ENCODE assay signal across 10 cellular contexts in the genomic region with DNA sequence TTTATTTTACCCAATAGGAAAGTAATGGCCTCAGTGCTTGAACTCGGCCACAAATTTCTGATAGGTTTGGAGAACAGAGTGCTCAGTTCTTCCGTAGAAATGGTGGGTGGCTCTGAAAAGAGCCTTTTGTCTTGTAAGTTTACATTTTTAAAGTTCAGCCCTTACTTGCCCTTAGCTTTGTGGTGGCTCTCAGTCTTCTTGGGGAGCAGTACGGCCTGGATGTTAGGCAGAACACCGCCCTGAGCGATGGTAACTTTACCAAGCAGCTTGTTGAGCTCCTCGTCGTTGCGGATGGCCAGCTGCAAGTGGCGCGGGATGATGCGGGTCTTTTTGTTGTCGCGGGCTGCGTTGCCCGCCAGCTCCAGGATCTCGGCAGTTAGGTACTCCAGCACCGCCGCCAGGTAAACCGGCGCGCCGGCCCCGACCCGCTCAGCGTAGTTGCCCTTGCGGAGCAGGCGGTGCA. TPM values are rescaled to one million over a fixed set of nuclear protein-coding genes. Genes with fewer than 3 reads are reported as not detected.
DNase-seq lines count a peak whose midpoint lies in the region; ATAC-seq and TF ChIP-seq lines count a peak whose summit lies in the region.
"Had no signal": no experiment of that assay in that cellular context is flagged by ENCODE, and none has a peak within 500 bp of the region (broad histone marks: within the 10 kb centered on the region; RNA-seq: fewer than 3 reads in every experiment).

No MANE protein-coding gene starts in this region.

- peak overlapping the region; percentile 83 for H3K4me3 ChIP-seq in WERI-Rb-1 (ENCODE audit: low read depth, low read length)
- peak overlapping the region; percentile 75 for H3K4me3 ChIP-seq in iPS-20b (ENCODE audit: low read length)
- peak overlapping the region; percentile 85 for H3K4me3 ChIP-seq in thoracic aorta

- H3K9me3 ChIP-seq in WERI-Rb-1 (ENCODE audit: severe bottlenecking) (no peaks in the 10 kb centered on the region), iPS-20b (ENCODE audit: insufficient read depth, low read depth, low read length) (no peaks in the 10 kb centered on the region), thoracic aorta (no peaks in the 10 kb centered on the region)

- TF ChIP-seq CTCF in WERI-Rb-1 (IDR thresholded peaks at IDR 0.05; ENCODE audit: low read depth, low read length) (no peak), thoracic aorta (IDR thresholded peaks at IDR 0.05) (no peak)

- H3K4me1 ChIP-seq in iPS-20b (ENCODE audit: insufficient read depth, low read length) (peaks cover 15% of the 10 kb centered on the region), thoracic aorta (ENCODE audit: control insufficient read depth in 1 of 2, low read depth in 2 of 2) (peaks cover 0 to 28% of the 10 kb centered on the region in 2 donors)

- H3K27ac Mint-ChIP-seq in activated naive CD4-positive, alpha-beta T cell treated with anti-CD3 and anti-CD28 coated beads, Interleukin-2, amount 50 U/mL, for 72 hours: no peak overlapping the region

- H3K9me3 Mint-ChIP-seq in activated naive CD4-positive, alpha-beta T cell treated with anti-CD3 and anti-CD28 coated beads, Interleukin-2, amount 50 U/mL, for 72 hours: no peaks in the 10 kb centered on the region

- DNase-seq in activated CD8-positive, alpha-beta memory T cell treated with anti-CD3 and anti-CD28 coated beads for 24 hours: peak; percentile 94
- no peak for DNase-seq in activated CD8-positive, alpha-beta memory T cell treated with anti-CD3 and anti-CD28 coated beads, Interleukin-2, amount 50 U/mL, for 48 hours
- DNase-seq in WERI-Rb-1 (no peak), thoracic aorta (ENCODE audit: low spot score) (no peak), NCI-H2081 treated with DMSO at 0.1 percent for 48 hours (lab: John Stamatoyannopoulos, UW) (no peak)
- DNase-seq in activated naive CD4-positive, alpha-beta T cell treated with anti-CD3 and anti-CD28 coated beads, Interleukin-2, amount 50 U/mL, for 72 hours (ENCODE audit: low spot score in 2 of 2): no peak
- DNase-seq: cortex of kidney had no signal

- H3K27me3 ChIP-seq in WERI-Rb-1 (ENCODE audit: insufficient read depth, low read depth, severe bottlenecking): no peaks in the 10 kb centered on the region
- H3K27me3 ChIP-seq in iPS-20b (ENCODE audit: insufficient read depth, low read length): no peaks in the 10 kb centered on the region
- H3K27me3 ChIP-seq in thoracic aorta (replicated peaks; ENCODE audit: insufficient read depth): no peaks in the 10 kb centered on the region

- H3K9ac ChIP-seq in iPS-20b (ENCODE audit: low read depth, low read length): peak overlapping the region; percentile 97

- peak overlapping the region; percentile 97 for H3K27ac ChIP-seq in WERI-Rb-1
- peak overlapping the region; percentile 70 for H3K27ac ChIP-seq in iPS-20b (ENCODE audit: low read length)
- no peak overlapping the region for H3K27ac ChIP-seq in thoracic aorta

- no peak for ATAC-seq in thoracic aorta (ENCODE audit: insufficient number of reproducible peaks, low FRiP score, low read depth)
- ATAC-seq in GM18858 (IDR thresholded peaks at IDR 0.05; ENCODE audit: unreplicated experiment): no peak
- no peak for ATAC-seq in activated naive CD4-positive, alpha-beta T cell treated with anti-CD3 and anti-CD28 coated beads, Interleukin-2, amount 50 U/mL, for 72 hours

- H3K36me3 Mint-ChIP-seq in activated naive CD4-positive, alpha-beta T cell treated with anti-CD3 and anti-CD28 coated beads, Interleukin-2, amount 50 U/mL, for 72 hours: peaks cover 12 to 28% of the 10 kb centered on the region in 2 donors

- H3K36me3 ChIP-seq in WERI-Rb-1: peaks cover 39% of the 10 kb centered on the region
- H3K36me3 ChIP-seq in iPS-20b (ENCODE audit: insufficient read depth, low read depth, low read length): no peaks in the 10 kb centered on the region
- no peaks in the 10 kb centered on the region for H3K36me3 ChIP-seq in thoracic aorta

RNA-seq across cellular contexts. Expression of a gene that starts 19.6 kb away (rescaled TPM):
- not detected for total RNA-seq in thoracic aorta
- not detected for total RNA-seq in activated naive CD4-positive, alpha-beta T cell treated with anti-CD3 and anti-CD28 coated beads, Interleukin-2, amount 50 U/mL, for 72 hours
- total RNA-seq: Daoy had no signal

Comparison
In these comparisons a context has a peak if more than half of its experiments do, and no peak if none do; other contexts are left out.
1. H3K27ac ChIP-seq: peak in WERI-Rb-1 (single experiment) and iPS-20b (single experiment); none in thoracic aorta (0 of 2).
2. Peak in every context shown above with its lines, with median percentiles within 50 percentile points of each other: H3K4me3 ChIP-seq.